Comparison of ENCODE assay signal across 8 cellular contexts in genomic region chr10:63554666-63555065, GRCh38. TPM values are rescaled to one million over a fixed set of nuclear protein-coding genes. Genes with fewer than 3 reads are reported as not detected.
DNase-seq lines count a peak whose midpoint lies in the region; ATAC-seq and TF ChIP-seq lines count a peak whose summit lies in the region.

No MANE protein-coding gene starts in this region.

- 0 out of 2 replicates have a peak, but pooled peaks cover 11% of the 10 kb centered on the region for H4K20me1 ChIP-seq in Karpas-422 (ENCODE audit: insufficient read depth, low read depth, low read length)

- no peaks in the 10 kb centered on the region for H3K79me2 ChIP-seq in Karpas-422 (ENCODE audit: low read length)

- no peak overlapping the region for H3K4me2 ChIP-seq in Karpas-422 (ENCODE audit: low read depth, low read length, poor library complexity, severe bottlenecking)

- H3K27ac ChIP-seq in Peyer's patch (no peak overlapping the region), esophagus squamous epithelium (no peak overlapping the region), Karpas-422 (ENCODE audit: low read length) (no peak overlapping the region)

- no peaks in the 10 kb centered on the region for H3K9me2 ChIP-seq in Karpas-422 (replicated peaks; ENCODE audit: insufficient read depth, low read length)

- H2AFZ ChIP-seq in Karpas-422 (ENCODE audit: low read length), result no peak overlapping the region

- ATAC-seq in GM18502 (IDR thresholded peaks at IDR 0.05; ENCODE audit: poor library complexity, unreplicated experiment) (peak; percentile 89), HG02642 (IDR thresholded peaks at IDR 0.05; ENCODE audit: poor library complexity, unreplicated experiment) (peak; percentile 55)

- H3K9me3 ChIP-seq in Peyer's patch (no peaks in the 10 kb centered on the region), esophagus squamous epithelium (no peaks in the 10 kb centered on the region), Karpas-422 (ENCODE audit: low read length) (no peaks in the 10 kb centered on the region)

- DNase-seq in Peyer's patch, result peak in 2 of 3 donors; percentile 78 to 84
- DNase-seq in central memory CD4-positive, alpha-beta T cell, result peak; percentile 50
- peak; percentile 22 for DNase-seq in stimulated activated CD8-positive, alpha-beta memory T cell treated with anti-CD3 and anti-CD28 coated beads, Interleukin-12 subunit alpha, Interleukin-12 subunit beta, amount 100 ng/mL, for 1 hour (ENCODE audit: low read depth)
- no peak for DNase-seq in esophagus squamous epithelium (lab: John Stamatoyannopoulos, UW)
- DNase-seq in NCI-H1694 (lab: John Stamatoyannopoulos, UW), result no peak
- no peak for DNase-seq in Karpas-422

- no peak for TF ChIP-seq CTCF in Peyer's patch (IDR thresholded peaks at IDR 0.05)
- no peak for TF ChIP-seq CTCF in esophagus squamous epithelium (IDR thresholded peaks at IDR 0.05)

- TF ChIP-seq POLR2A in Peyer's patch (IDR thresholded peaks at IDR 0.05) (no peak), esophagus squamous epithelium (IDR thresholded peaks at IDR 0.05) (no peak)

- no peaks in the 10 kb centered on the region for H3K4me1 ChIP-seq in Peyer's patch
- peaks cover 0 to 24% (median 0%) of the 10 kb centered on the region in 3 donors for H3K4me1 ChIP-seq in esophagus squamous epithelium
- H3K4me1 ChIP-seq in Karpas-422 (ENCODE audit: low read length), result peaks cover 6% of the 10 kb centered on the region; the same call in 1 of the 2 replicates

- H3K36me3 ChIP-seq in Peyer's patch (no peaks in the 10 kb centered on the region), esophagus squamous epithelium (no peaks in the 10 kb centered on the region), Karpas-422 (ENCODE audit: insufficient read depth, low read length) (no peaks in the 10 kb centered on the region)

- intact Hi-C loops in esophagus squamous epithelium (cut with DNase I), result no loop called here

- WGBS in esophagus squamous epithelium, 2 donors, result 68 to 71% methylated on average over 2 of the region's 2 CpGs

- no peak overlapping the region for H3K4me3 ChIP-seq in Peyer's patch
- H3K4me3 ChIP-seq in esophagus squamous epithelium, result no peak overlapping the region
- no peak overlapping the region for H3K4me3 ChIP-seq in Karpas-422 (ENCODE audit: low read length)

- H3K27me3 ChIP-seq in Peyer's patch (no peaks in the 10 kb centered on the region), esophagus squamous epithelium (no peaks in the 10 kb centered on the region), Karpas-422 (ENCODE audit: low read length) (no peaks in the 10 kb centered on the region)

- H3K9ac ChIP-seq in Karpas-422 (ENCODE audit: low read length), result no peak overlapping the region

RNA-seq across cellular contexts. Expression of gene REEP3, which starts 33.5 kb away (rescaled TPM):
- total RNA-seq in Peyer's patch (10 to 100 TPM; 11.6 to 67.1 (median 44.0) TPM), esophagus squamous epithelium (10 to 100 TPM; 27.5 to 32.5 (median 30.4) TPM)
- total RNA-seq in Karpas-422 (2014; rRNA removed; shearing (Covaris generic); ENCODE audit: low replicate concordance), result 1.8 and 1.9 TPM in 2 replicates

Comparison
In these comparisons a context has a peak if more than half of its experiments do, and no peak if none do; other contexts are left out.
1. DNase-seq: peak in Peyer's patch (2 of 3), central memory CD4-positive, alpha-beta T cell (single experiment) and stimulated activated CD8-positive, alpha-beta memory T cell treated with anti-CD3 and anti-CD28 coated beads, Interleukin-12 subunit alpha, Interleukin-12 subunit beta, amount 100 ng/mL, for 1 hour (single experiment); none in esophagus squamous epithelium (single experiment), NCI-H1694 (single experiment) and Karpas-422 (single experiment).